12 cellular contexts compared by ENCODE assay signal in genomic region chr15:80456517-80457497, GRCh38. TPM values are rescaled to one million over a fixed set of nuclear protein-coding genes. Genes with fewer than 3 reads are reported as not detected.
A peak's percentile ranks its signal among the peaks of the same experiment; 100 is the strongest.
DNase-seq lines count a peak whose midpoint lies in the region; ATAC-seq and TF ChIP-seq lines count a peak whose summit lies in the region.
"Had no signal": no experiment of that assay in that cellular context is flagged by ENCODE, and none has a peak within 500 bp of the region (broad histone marks: within the 10 kb centered on the region; RNA-seq: fewer than 3 reads in every experiment).

No MANE protein-coding gene starts in this region.

- H3K9me3 ChIP-seq in mucosa of descending colon: no peaks in the 10 kb centered on the region
- H3K9me3 ChIP-seq: Caco-2, colonic mucosa, HAP-1 had no signal

- peak overlapping the region in 33 of 59 donors; percentile 5 to 83 (median 44) for H3K27ac ChIP-seq in dorsolateral prefrontal cortex
- H3K27ac ChIP-seq: colonic mucosa, HL-60 had no signal

- TF ChIP-seq CTCF in dorsolateral prefrontal cortex (IDR thresholded peaks at IDR 0.05 in 54 of 56, conservative IDR thresholded peaks at IDR 0.05 in 2 of 56; ENCODE audit: low read depth in 1 of 56, partially characterized antibody in 56 of 56) (no peak), mucosa of descending colon (IDR thresholded peaks at IDR 0.05) (no peak), GM10266 (IDR thresholded peaks at IDR 0.05; ENCODE audit: control insufficient read depth, insufficient read depth, low read depth, missing control alignments) (no peak)

- DNase-seq in AG20443 (ENCODE audit: low spot score) (peak; percentile 39), LHCN-M2 (ENCODE audit: low read depth) (peak; percentile 65), dorsolateral prefrontal cortex (no peak), mucosa of descending colon (no peak), GM10266 (ENCODE audit: extremely low spot score) (no peak)
- no peak for DNase-seq in activated effector memory CD4-positive, alpha-beta T cell treated with Interleukin-2 at 50 U/mL for 16 hours

- no peaks in the 10 kb centered on the region for H3K4me1 ChIP-seq in mucosa of descending colon (ENCODE audit: low read depth)
- H3K4me1 ChIP-seq: colonic mucosa had no signal

- no peaks in the 10 kb centered on the region for H3K27me3 ChIP-seq in dorsolateral prefrontal cortex
- H3K27me3 ChIP-seq: colonic mucosa had no signal

- H3K4me3 ChIP-seq in dorsolateral prefrontal cortex (peak overlapping the region in 2 of 59 donors; percentile 18 to 33), mucosa of descending colon (no peak overlapping the region)
- H3K4me3 ChIP-seq: colonic mucosa, HAP-1 had no signal

- ATAC-seq in mucosa of descending colon (peak; percentile 23), GM21717 (IDR thresholded peaks at IDR 0.05; ENCODE audit: unreplicated experiment) (no peak), GM21526 (IDR thresholded peaks at IDR 0.05; ENCODE audit: low FRiP score, unreplicated experiment) (no peak)

- no peaks in the 10 kb centered on the region for H3K36me3 ChIP-seq in mucosa of descending colon (ENCODE audit: low read depth)
- H3K36me3 ChIP-seq: colonic mucosa, HAP-1 had no signal

- intact Hi-C loops in dorsolateral prefrontal cortex (cut with DNase I) (loop anchor here (1.0 to 5.0 kb wide), 5 partner anchors 110 to 515 kb away; partner anchors contain the start of gene CEMIP (in 1 of the 2)), mucosa of descending colon (cut with DNase I, micrococcal nuclease) (loop anchor here in 1 of 2 donors (5.0 kb wide), 1 partner anchor 325 kb away; no protein-coding TSS in a partner anchor)

RNA-seq across cellular contexts. Expression of gene ARNT2, which starts 52.6 kb away (rescaled TPM):
- total RNA-seq in LHCN-M2 (2014; rRNA removed): 11.1 and 17.9 TPM in 2 replicates
- polyA plus RNA-seq in LHCN-M2 (2012): 42.8 TPM
- 100 to 1,000 TPM; 153 to 379 (median 242) TPM for total RNA-seq in dorsolateral prefrontal cortex
- 10 to 100 TPM in 1 of 3 donors, 1 to 10 TPM in 2; 2.8 to 11.1 (median 3.2) TPM for total RNA-seq in mucosa of descending colon

Comparison
In these comparisons a context has a peak if more than half of its experiments do, and no peak if none do; other contexts are left out.
1. DNase-seq: peak in AG20443 (single experiment) and LHCN-M2 (single experiment); none in dorsolateral prefrontal cortex (0 of 10), mucosa of descending colon (0 of 3), activated effector memory CD4-positive, alpha-beta T cell treated with Interleukin-2 at 50 U/mL for 16 hours (single experiment) and GM10266 (single experiment).